Comparison of ENCODE assay signal across 11 cellular contexts in genomic region chr16:12120331-12120981, GRCh38.
DNase-seq lines count a peak whose midpoint lies in the region; ATAC-seq and TF ChIP-seq lines count a peak whose summit lies in the region.
"Had no signal": no experiment of that assay in that cellular context is flagged by ENCODE, and none has a peak within 500 bp of the region (broad histone marks: within the 10 kb centered on the region; RNA-seq: fewer than 3 reads in every experiment).

No MANE protein-coding gene starts in this region.

- peak overlapping the region; percentile 71 for H3K27ac Mint-ChIP-seq in HFFc6
- peak overlapping the region; percentile 19 for H3K27ac Mint-ChIP-seq in glutamatergic neuron (ENCODE audit: unreplicated experiment)
- H3K27ac Mint-ChIP-seq: T-helper 2 cell treated with Interferon-gamma antibody and Interleukin-4, amounts not matched to agents 5 μg/mL and 100 μg/mL, for 36 hours had no signal

- H3K4me3 Mint-ChIP-seq in HFFc6: peak overlapping the region; percentile 41; the same call in 1 of the 2 replicates
- H3K4me3 Mint-ChIP-seq in glutamatergic neuron (ENCODE audit: unreplicated experiment): peak overlapping the region; percentile 46
- H3K4me3 Mint-ChIP-seq: natural killer cell treated with Interleukin-12 subunit alpha and Interleukin-12 subunit beta and Interleukin-15 and Interleukin-18, amount 100 ng/mL, for 72 hours; T-helper 2 cell treated with Interferon-gamma antibody and Interleukin-4, amounts not matched to agents 5 μg/mL and 100 μg/mL, for 36 hours had no signal

- H3K36me3 ChIP-seq in SJSA1 (no peaks in the 10 kb centered on the region), gastrocnemius medialis (no peaks in the 10 kb centered on the region), H7 (replicated peaks; ENCODE audit: control insufficient read depth, insufficient read depth, low read length) (no peaks in the 10 kb centered on the region)

- TF ChIP-seq POLR2A in gastrocnemius medialis (IDR thresholded peaks at IDR 0.05): no peak

- H3K27me3 ChIP-seq in SJSA1 (replicated peaks) (no peaks in the 10 kb centered on the region), gastrocnemius medialis (no peaks in the 10 kb centered on the region), H7 (ENCODE audit: control insufficient read depth, insufficient read depth, low read length) (no peaks in the 10 kb centered on the region)

- TF ChIP-seq CTCF in HFFc6 (IDR thresholded peaks at IDR 0.05) (no peak), glutamatergic neuron (IDR thresholded peaks at IDR 0.05; ENCODE audit: partially characterized antibody, unreplicated experiment) (no peak), gastrocnemius medialis (IDR thresholded peaks at IDR 0.05 in 4 of 5, conservative IDR thresholded peaks at IDR 0.05 in 1 of 5) (no peak)

- DNase-seq in HFFc6 (peak; percentile 42), SJSA1 (ENCODE audit: low read depth in 1 of 2, low spot score in 2 of 2) (peak; percentile 92), glutamatergic neuron (peak; percentile 39), gastrocnemius medialis (peak; percentile 7 to 18), ureter (ENCODE audit: low spot score) (no peak), H7 (no peak)
- DNase-seq in NK-92 treated with Interleukin-12 subunit alpha and Interleukin-12 subunit beta, amount 100 ng/mL, for 24 hours (lab: John Stamatoyannopoulos, UW): no peak
- DNase-seq: activated effector memory CD4-positive, alpha-beta T cell treated with Interleukin-2 at 50 U/mL for 16 hours had no signal

- H3K36me3 Mint-ChIP-seq in HFFc6 (ENCODE audit: low read depth) (peaks cover 12% of the 10 kb centered on the region), glutamatergic neuron (ENCODE audit: unreplicated experiment) (no peaks in the 10 kb centered on the region)
- H3K36me3 Mint-ChIP-seq: natural killer cell treated with Interleukin-12 subunit alpha and Interleukin-12 subunit beta and Interleukin-15 and Interleukin-18, amount 100 ng/mL, for 72 hours had no signal

- intact Hi-C loops in gastrocnemius medialis (cut with DNase I; ENCODE audit: low total_unique reads): no loop called here

- H3K27ac ChIP-seq in SJSA1 (peak overlapping the region; percentile 2; the same call in 1 of the 2 replicates), gastrocnemius medialis (no peak overlapping the region)

- ATAC-seq in gastrocnemius medialis (peak; percentile 41 to 62), HG03342 (IDR thresholded peaks at IDR 0.05; ENCODE audit: unreplicated experiment) (no peak)

- H3K4me1 Mint-ChIP-seq in HFFc6 (ENCODE audit: low read depth): peaks cover 22% of the 10 kb centered on the region
- peaks cover 19% of the 10 kb centered on the region for H3K4me1 Mint-ChIP-seq in glutamatergic neuron (ENCODE audit: low read depth, unreplicated experiment)

- H3K9me3 Mint-ChIP-seq in HFFc6 (no peaks in the 10 kb centered on the region), glutamatergic neuron (ENCODE audit: unreplicated experiment) (peaks cover 1% of the 10 kb centered on the region)
- H3K9me3 Mint-ChIP-seq: natural killer cell treated with Interleukin-12 subunit alpha and Interleukin-12 subunit beta and Interleukin-15 and Interleukin-18, amount 100 ng/mL, for 72 hours; T-helper 2 cell treated with Interferon-gamma antibody and Interleukin-4, amounts not matched to agents 5 μg/mL and 100 μg/mL, for 36 hours had no signal

- no peaks in the 10 kb centered on the region for H3K27me3 Mint-ChIP-seq in HFFc6 (ENCODE audit: insufficient read depth)
- H3K27me3 Mint-ChIP-seq in glutamatergic neuron (ENCODE audit: unreplicated experiment): peaks cover 3% of the 10 kb centered on the region
- H3K27me3 Mint-ChIP-seq: natural killer cell treated with Interleukin-12 subunit alpha and Interleukin-12 subunit beta and Interleukin-15 and Interleukin-18, amount 100 ng/mL, for 72 hours had no signal

- H3K9me3 ChIP-seq in SJSA1 (replicated peaks): no peaks in the 10 kb centered on the region
- H3K9me3 ChIP-seq in gastrocnemius medialis: no peaks in the 10 kb centered on the region

- in situ Hi-C loops in gastrocnemius medialis (cut with MboI; ENCODE audit: low sequenced_read_pairs in 4 of 4): loop anchor here in 1 of 4 donors (25.0 kb wide), 2 partner anchors 92 to 317 kb away; no protein-coding TSS in a partner anchor

- H3K4me1 ChIP-seq in SJSA1 (replicated peaks) (peaks cover 25% of the 10 kb centered on the region), gastrocnemius medialis (peaks cover 0 to 8% of the 10 kb centered on the region in 2 donors)

- H3K4me3 ChIP-seq in SJSA1 (no peak overlapping the region), gastrocnemius medialis (no peak overlapping the region), H7 (ENCODE audit: insufficient read depth, low read depth, low read length) (no peak overlapping the region)

Comparison
In these comparisons a context has a peak if more than half of its experiments do, and no peak if none do; other contexts are left out.
1. DNase-seq: peak in HFFc6 (single experiment), SJSA1 (2 of 2), glutamatergic neuron (single experiment) and gastrocnemius medialis (2 of 2); none in ureter (single experiment), H7 (single experiment) and NK-92 treated with Interleukin-12 subunit alpha and Interleukin-12 subunit beta, amount 100 ng/mL, for 24 hours (single experiment).